ENCODE assay signal across 11 cellular contexts in genomic region chr3:52495096-52495495, GRCh38. TPM values are rescaled to one million over a fixed set of nuclear protein-coding genes. Genes with fewer than 3 reads are reported as not detected.
A peak's percentile ranks its signal among the peaks of the same experiment; 100 is the strongest.
DNase-seq lines count a peak whose midpoint lies in the region; ATAC-seq, FAIRE-seq and TF ChIP-seq lines count a peak whose summit lies in the region.
"Had no signal": no experiment of that assay in that cellular context is flagged by ENCODE, and none has a peak within 500 bp of the region (broad histone marks: within the 10 kb centered on the region; RNA-seq: fewer than 3 reads in every experiment).

A gene with protein sequence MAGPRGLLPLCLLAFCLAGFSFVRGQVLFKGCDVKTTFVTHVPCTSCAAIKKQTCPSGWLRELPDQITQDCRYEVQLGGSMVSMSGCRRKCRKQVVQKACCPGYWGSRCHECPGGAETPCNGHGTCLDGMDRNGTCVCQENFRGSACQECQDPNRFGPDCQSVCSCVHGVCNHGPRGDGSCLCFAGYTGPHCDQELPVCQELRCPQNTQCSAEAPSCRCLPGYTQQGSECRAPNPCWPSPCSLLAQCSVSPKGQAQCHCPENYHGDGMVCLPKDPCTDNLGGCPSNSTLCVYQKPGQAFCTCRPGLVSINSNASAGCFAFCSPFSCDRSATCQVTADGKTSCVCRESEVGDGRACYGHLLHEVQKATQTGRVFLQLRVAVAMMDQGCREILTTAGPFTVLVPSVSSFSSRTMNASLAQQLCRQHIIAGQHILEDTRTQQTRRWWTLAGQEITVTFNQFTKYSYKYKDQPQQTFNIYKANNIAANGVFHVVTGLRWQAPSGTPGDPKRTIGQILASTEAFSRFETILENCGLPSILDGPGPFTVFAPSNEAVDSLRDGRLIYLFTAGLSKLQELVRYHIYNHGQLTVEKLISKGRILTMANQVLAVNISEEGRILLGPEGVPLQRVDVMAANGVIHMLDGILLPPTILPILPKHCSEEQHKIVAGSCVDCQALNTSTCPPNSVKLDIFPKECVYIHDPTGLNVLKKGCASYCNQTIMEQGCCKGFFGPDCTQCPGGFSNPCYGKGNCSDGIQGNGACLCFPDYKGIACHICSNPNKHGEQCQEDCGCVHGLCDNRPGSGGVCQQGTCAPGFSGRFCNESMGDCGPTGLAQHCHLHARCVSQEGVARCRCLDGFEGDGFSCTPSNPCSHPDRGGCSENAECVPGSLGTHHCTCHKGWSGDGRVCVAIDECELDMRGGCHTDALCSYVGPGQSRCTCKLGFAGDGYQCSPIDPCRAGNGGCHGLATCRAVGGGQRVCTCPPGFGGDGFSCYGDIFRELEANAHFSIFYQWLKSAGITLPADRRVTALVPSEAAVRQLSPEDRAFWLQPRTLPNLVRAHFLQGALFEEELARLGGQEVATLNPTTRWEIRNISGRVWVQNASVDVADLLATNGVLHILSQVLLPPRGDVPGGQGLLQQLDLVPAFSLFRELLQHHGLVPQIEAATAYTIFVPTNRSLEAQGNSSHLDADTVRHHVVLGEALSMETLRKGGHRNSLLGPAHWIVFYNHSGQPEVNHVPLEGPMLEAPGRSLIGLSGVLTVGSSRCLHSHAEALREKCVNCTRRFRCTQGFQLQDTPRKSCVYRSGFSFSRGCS (N-terminal part only) (plus strand): TSS chr3:52495338. CDS start chr3:52495414, 76 bp downstream.

- H3K27me3 Mint-ChIP-seq in central memory CD8-positive, alpha-beta T cell = no peaks in the 10 kb centered on the region

- DNase-seq in GF-D8 (lab: John Stamatoyannopoulos, UW) (peak; percentile 21), kidney (peak; percentile 90), psoas muscle (peak; percentile 63 to 77), NCI-H146 (lab: John Stamatoyannopoulos, UW) (no peak), NCI-H2196 (lab: John Stamatoyannopoulos, UW; ENCODE audit: unreplicated experiment) (no peak)
- no peak for DNase-seq in central memory CD8-positive, alpha-beta T cell (ENCODE audit: low spot score in 2 of 2)
- DNase-seq in stimulated activated CD4-positive, alpha-beta T cell treated with anti-CD3 and anti-CD28 coated beads, Interleukin-4, amount 100 ng/mL, for 24 hours = no peak
- DNase-seq: activated T-cell treated with anti-CD3 and anti-CD28 coated beads, Interleukin-2, amount 50 U/mL, for 48 hours; AML-193; NCI-H2029 treated with DMSO at 0.1 percent for 48 hours had no signal

- H3K9me3 ChIP-seq in kidney (ENCODE audit: control insufficient read depth in 1 of 2, low read length in 2 of 2) (no peaks in the 10 kb centered on the region), psoas muscle (no peaks in the 10 kb centered on the region)

- TF ChIP-seq CTCF in kidney (IDR thresholded peaks at IDR 0.05; ENCODE audit: borderline replicate concordance, extremely low read depth, insufficient read depth) (no peak), psoas muscle (IDR thresholded peaks at IDR 0.05) (no peak)

- H3K9me3 Mint-ChIP-seq in central memory CD8-positive, alpha-beta T cell = no peaks in the 10 kb centered on the region

- peak within 1 kb of the TSS; percentile 56 for H3K27ac Mint-ChIP-seq in central memory CD8-positive, alpha-beta T cell (ENCODE audit: low read depth)

- no peaks in the 10 kb centered on the region for H3K27me3 ChIP-seq in psoas muscle (ENCODE audit: insufficient read depth in 3 of 3, low read length in 2 of 3)

- no peak for ATAC-seq in central memory CD8-positive, alpha-beta T cell (replicated peaks; ENCODE audit: extremely low read depth, poor library complexity, severe bottlenecking)
- peak; percentile 29 to 47 (median 34) for ATAC-seq in psoas muscle
- no peak for ATAC-seq in HG03196 (IDR thresholded peaks at IDR 0.05; ENCODE audit: unreplicated experiment)

- 56 to 62% (median 61%) methylated on average over 17 of the region's 17 CpGs for WGBS in psoas muscle, 3 donors

- H3K27ac ChIP-seq in kidney (ENCODE audit: low read depth in 2 of 2, low read length in 2 of 2) = peak within 1 kb of the TSS in 1 of 2 donors; percentile 22
- H3K27ac ChIP-seq in psoas muscle = peak within 1 kb of the TSS; percentile 66

- peaks cover 10% of the 10 kb centered on the region for H3K4me1 Mint-ChIP-seq in central memory CD8-positive, alpha-beta T cell

- H3K36me3 ChIP-seq in kidney (ENCODE audit: control insufficient read depth in 1 of 2, insufficient read depth in 2 of 2, low read length in 2 of 2) (peaks cover 15 to 29% of the 10 kb centered on the region in 2 donors), psoas muscle (ENCODE audit: insufficient read depth in 1 of 2, low read depth in 1 of 2) (peaks cover 0 to 34% of the 10 kb centered on the region in 2 donors)

- H3K4me1 ChIP-seq in kidney (ENCODE audit: control insufficient read depth in 1 of 2, insufficient read depth in 1 of 2, low read depth in 1 of 2, low read length in 2 of 2) (peaks cover 0 to 22% of the 10 kb centered on the region in 2 donors), psoas muscle (peaks cover 7% of the 10 kb centered on the region)

- H3K9ac ChIP-seq in kidney (ENCODE audit: low read length in 2 of 2) = peak within 1 kb of the TSS in 1 of 2 donors; percentile 26

- peak within 1 kb of the TSS; percentile 32 to 48 for H3K4me3 ChIP-seq in kidney (ENCODE audit: low read length in 2 of 2)
- peak within 1 kb of the TSS; percentile 61 for H3K4me3 ChIP-seq in psoas muscle

- FAIRE-seq in kidney (lab: Jason Lieb, UNC) = no peak

- no peak within 1 kb of the TSS for H3K4me3 Mint-ChIP-seq in central memory CD8-positive, alpha-beta T cell

- intact Hi-C loops in kidney (cut with DNase I) (no loop called here), psoas muscle (cut with DNase I) (loop anchor here in 1 of 2 donors (5.0 kb wide), 1 partner anchor 37 kb away; the partner anchor contains the start of gene NT5DC2)

- peaks cover 10% of the 10 kb centered on the region for H3K36me3 Mint-ChIP-seq in central memory CD8-positive, alpha-beta T cell (ENCODE audit: insufficient read depth)

RNA-seq across cellular contexts. Expression of the gene that starts here (rescaled TPM):
- total RNA-seq in kidney (379 TPM), psoas muscle (10 to 100 TPM; 29.0 to 47.5 (median 41.9) TPM)
- polyA plus RNA-seq in kidney (ENCODE audit: insufficient read depth, low read depth, low replicate concordance) (98.4 TPM), psoas muscle (10 to 100 TPM; 15.9 to 27.4 (median 22.5) TPM)

Comparison
In these comparisons a context has a peak if more than half of its experiments do, and no peak if none do; other contexts are left out.
1. DNase-seq: peak in GF-D8 (single experiment), kidney (single experiment) and psoas muscle (2 of 2); none in central memory CD8-positive, alpha-beta T cell (0 of 2), stimulated activated CD4-positive, alpha-beta T cell treated with anti-CD3 and anti-CD28 coated beads, Interleukin-4, amount 100 ng/mL, for 24 hours (single experiment), NCI-H146 (single experiment) and NCI-H2196 (single experiment).
2. ATAC-seq: peak in psoas muscle (4 of 4); none in central memory CD8-positive, alpha-beta T cell (single experiment) and HG03196 (single experiment).